In genomic region chr12:14935031-14935430, GRCh38 we compare ENCODE assay signal across 1 cellular context.
TF ChIP-seq lines count a peak whose summit lies in the region.

No MANE protein-coding gene starts in this region.

TF ChIP-seq in HepG2, 621 proteins besides CTCF, POLR2A, EP300 and RAD21:
- TF ChIP-seq ZNF142 (CRISPR knock-in tag; IDR thresholded peaks at IDR 0.05) (no peak), ZNF550 (CRISPR knock-in tag; IDR thresholded peaks at IDR 0.05; ENCODE audit: borderline replicate concordance) (no peak), ZNF343 (CRISPR knock-in tag; IDR thresholded peaks at IDR 0.05) (no peak), MED13 (CRISPR knock-in tag; IDR thresholded peaks at IDR 0.05) (no peak), TP53 (CRISPR knock-in tag; conservative IDR thresholded peaks at IDR 0.05) (no peak), ZNF350 (CRISPR knock-in tag; IDR thresholded peaks at IDR 0.05; ENCODE audit: borderline replicate concordance, low read depth) (no peak), ZNF878 (CRISPR knock-in tag; IDR thresholded peaks at IDR 0.05) (no peak), CEBPG (CRISPR knock-in tag; IDR thresholded peaks at IDR 0.05) (no peak), E2F1 (CRISPR knock-in tag; IDR thresholded peaks at IDR 0.05) (no peak), ZNF713 (CRISPR knock-in tag; IDR thresholded peaks at IDR 0.05) (no peak), REXO4 (CRISPR knock-in tag; IDR thresholded peaks at IDR 0.05; ENCODE audit: borderline replicate concordance) (no peak), CC2D1A (CRISPR knock-in tag; IDR thresholded peaks at IDR 0.05) (no peak), ZNF557 (CRISPR knock-in tag; IDR thresholded peaks at IDR 0.05) (no peak)
- TF ChIP-seq, protein P1, sequence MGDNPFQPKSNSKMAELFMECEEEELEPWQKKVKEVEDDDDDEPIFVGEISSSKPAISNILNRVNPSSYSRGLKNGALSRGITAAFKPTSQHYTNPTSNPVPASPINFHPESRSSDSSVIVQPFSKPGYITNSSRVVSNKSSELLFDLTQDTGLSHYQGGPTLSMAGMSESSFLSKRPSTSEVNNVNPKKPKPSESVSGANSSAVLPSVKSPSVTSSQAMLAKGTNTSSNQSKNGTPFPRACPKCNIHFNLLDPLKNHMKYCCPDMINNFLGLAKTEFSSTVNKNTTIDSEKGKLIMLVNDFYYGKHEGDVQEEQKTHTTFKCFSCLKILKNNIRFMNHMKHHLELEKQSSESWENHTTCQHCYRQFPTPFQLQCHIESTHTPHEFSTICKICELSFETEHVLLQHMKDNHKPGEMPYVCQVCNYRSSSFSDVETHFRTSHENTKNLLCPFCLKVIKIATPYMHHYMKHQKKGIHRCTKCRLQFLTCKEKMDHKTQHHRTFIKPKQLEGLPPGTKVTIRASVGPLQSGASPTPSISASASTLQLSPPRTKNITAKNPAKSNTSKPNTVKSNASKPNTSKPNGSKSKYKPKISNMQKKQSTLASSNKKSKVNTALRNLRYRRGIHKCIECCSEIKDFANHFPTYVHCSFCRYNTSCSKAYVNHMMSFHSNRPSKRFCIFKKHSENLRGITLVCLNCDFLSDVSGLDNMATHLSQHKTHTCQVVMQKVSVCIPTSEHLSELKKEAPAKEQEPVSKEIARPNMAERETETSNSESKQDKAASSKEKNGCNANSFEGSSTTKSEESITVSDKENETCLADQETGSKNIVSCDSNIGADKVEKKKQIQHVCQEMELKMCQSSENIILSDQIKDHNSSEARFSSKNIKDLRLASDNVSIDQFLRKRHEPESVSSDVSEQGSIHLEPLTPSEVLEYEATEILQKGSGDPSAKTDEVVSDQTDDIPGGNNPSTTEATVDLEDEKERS (CRISPR knock-in tag; IDR thresholded peaks at IDR 0.05) = no peak
- TF ChIP-seq, protein P2, sequence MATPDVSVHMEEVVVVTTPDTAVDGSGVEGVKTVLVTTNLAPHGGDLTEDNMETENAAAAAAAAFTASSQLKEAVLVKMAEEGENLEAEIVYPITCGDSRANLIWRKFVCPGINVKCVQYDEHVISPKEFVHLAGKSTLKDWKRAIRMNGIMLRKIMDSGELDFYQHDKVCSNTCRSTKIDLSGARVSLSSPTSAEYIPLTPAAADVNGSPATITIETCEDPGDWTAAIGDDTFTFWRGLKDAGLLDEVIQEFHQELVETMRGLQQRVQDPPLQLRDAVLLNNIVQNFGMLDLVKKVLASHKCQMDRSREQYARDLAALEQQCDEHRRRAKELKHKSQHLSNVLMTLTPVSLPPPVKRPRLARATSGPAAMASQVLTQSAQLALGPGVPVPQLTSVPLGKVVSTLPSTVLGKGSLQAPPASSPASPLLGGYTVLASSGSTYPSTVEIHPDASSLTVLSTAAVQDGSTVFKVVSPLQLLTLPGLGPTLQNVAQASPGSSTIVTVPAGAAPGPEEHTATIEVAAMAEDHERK (CRISPR knock-in tag; IDR thresholded peaks at IDR 0.05; ENCODE audit: low read depth) = no peak
